27 cellular contexts compared by ENCODE assay signal in genomic region chr4:181810658-181811057, GRCh38.
"Had no signal": no experiment of that assay in that cellular context is flagged by ENCODE, and none has a peak within 500 bp of the region (broad histone marks: within the 10 kb centered on the region; RNA-seq: fewer than 3 reads in every experiment).

No MANE protein-coding gene starts in this region.

- H3K36me3 ChIP-seq: neural progenitor cell, ovary, spleen, stomach, thoracic aorta, thyroid gland, tibial nerve, upper lobe of right lung, uterus had no signal

- H3K27ac ChIP-seq: neural progenitor cell, ovary, parathyroid adenoma, psoas muscle, skin epidermis, spleen, stomach, thoracic aorta, thyroid gland, tibial nerve, upper lobe of right lung, uterus had no signal

- H3K9me3 Mint-ChIP-seq: nephron; stimulated activated naive CD8-positive, alpha-beta T cell treated with anti-CD3 and anti-CD28 coated beads, Interleukin-15, Interleukin-2, amounts not matched to agents 100 ng/mL and 50 ng/mL, for 24 hours; type B pancreatic cell had no signal

- H3K9me3 ChIP-seq: ovary, psoas muscle, spleen, stomach, thoracic aorta, thyroid gland, tibial nerve, upper lobe of right lung, uterus had no signal

- H3K36me3 Mint-ChIP-seq: natural killer cell; neural progenitor cell; stimulated activated effector memory CD8-positive, alpha-beta T cell treated with anti-CD3 and anti-CD28 coated beads, Interleukin-12 subunit alpha, Interleukin-12 subunit beta, amount 100 ng/mL, for 72 hours; stimulated activated naive B cell treated with anti-CD40 and anti-IgM and Interleukin-4, amounts not matched to agents 10 μg/mL and 1 μg/mL and 100 μg/mL, for 72 hours; type B pancreatic cell had no signal

- H2AFZ ChIP-seq: neural progenitor cell, parathyroid adenoma had no signal

- H3K4me1 Mint-ChIP-seq: naive thymus-derived CD4-positive, alpha-beta T cell; natural killer cell; nephron; stimulated activated effector memory CD8-positive, alpha-beta T cell treated with anti-CD3 and anti-CD28 coated beads, Interleukin-12 subunit alpha, Interleukin-12 subunit beta, amount 100 ng/mL, for 72 hours; stimulated activated naive B cell treated with anti-CD40 and anti-IgM and Interleukin-4, amounts not matched to agents 10 μg/mL and 1 μg/mL and 100 μg/mL, for 72 hours had no signal

- H3K27me3 Mint-ChIP-seq: naive thymus-derived CD4-positive, alpha-beta T cell; stimulated activated naive B cell treated with anti-CD40 and anti-IgM and Interleukin-4, amounts not matched to agents 10 μg/mL and 1 μg/mL and 100 μg/mL, for 72 hours; stimulated activated naive CD8-positive, alpha-beta T cell treated with anti-CD3 and anti-CD28 coated beads, Interleukin-15, Interleukin-2, amounts not matched to agents 100 ng/mL and 50 ng/mL, for 24 hours; type B pancreatic cell had no signal

- ATAC-seq: naive thymus-derived CD4-positive, alpha-beta T cell; natural killer cell; psoas muscle; right cardiac atrium; stimulated activated effector memory CD8-positive, alpha-beta T cell treated with anti-CD3 and anti-CD28 coated beads, Interleukin-12 subunit alpha, Interleukin-12 subunit beta, amount 100 ng/mL, for 72 hours; stimulated activated naive B cell treated with anti-CD40 and anti-IgM and Interleukin-4, amounts not matched to agents 10 μg/mL and 1 μg/mL and 100 μg/mL, for 72 hours; upper lobe of right lung had no signal

- H3K27me3 ChIP-seq: neural progenitor cell, ovary, spleen, stomach, thyroid gland, tibial nerve, upper lobe of right lung, uterus had no signal

- H3K9ac ChIP-seq: neural progenitor cell, parathyroid adenoma had no signal

- DNase-seq: naive thymus-derived CD4-positive, alpha-beta T cell; natural killer cell; occipital lobe; ovary; psoas muscle; right cardiac atrium; spleen; stimulated activated CD4-positive, alpha-beta T cell treated with anti-CD3 and anti-CD28 coated beads, Interleukin-12 subunit alpha, Interleukin-12 subunit beta, amount 100 ng/mL, for 4 hours; stimulated activated CD4-positive, alpha-beta T cell treated with anti-CD3 and anti-CD28 coated beads, Interleukin-2, amount 100 ng/mL, for 24 hours; stimulated activated CD4-positive, alpha-beta T cell treated with anti-CD3 and anti-CD28 coated beads, Interleukin-2, amount 100 ng/mL, for 48 hours; stimulated activated CD4-positive, alpha-beta T cell treated with anti-CD3 and anti-CD28 coated beads, Interleukin-4, amount 100 ng/mL, for 24 hours; stimulated activated naive B cell treated with anti-CD40 and anti-IgM and Interleukin-4, amounts not matched to agents 10 μg/mL and 1 μg/mL and 100 μg/mL, for 72 hours; stimulated activated naive CD4-positive, alpha-beta T cell treated with Interleukin-2 at 50 U/mL for 16 hours; stomach; thyroid gland; upper lobe of right lung; uterus had no signal

- H3K4me1 ChIP-seq: neural progenitor cell, parathyroid adenoma, psoas muscle, spleen, stomach, upper lobe of right lung, uterus had no signal

- H3K27ac Mint-ChIP-seq: naive thymus-derived CD4-positive, alpha-beta T cell; natural killer cell; nephron; neural progenitor cell; stimulated activated effector memory CD8-positive, alpha-beta T cell treated with anti-CD3 and anti-CD28 coated beads, Interleukin-12 subunit alpha, Interleukin-12 subunit beta, amount 100 ng/mL, for 72 hours; stimulated activated naive B cell treated with anti-CD40 and anti-IgM and Interleukin-4, amounts not matched to agents 10 μg/mL and 1 μg/mL and 100 μg/mL, for 72 hours; stimulated activated naive CD8-positive, alpha-beta T cell treated with anti-CD3 and anti-CD28 coated beads, Interleukin-15, Interleukin-2, amounts not matched to agents 100 ng/mL and 50 ng/mL, for 24 hours; type B pancreatic cell had no signal

- H3K4me3 ChIP-seq: neural progenitor cell, ovary, psoas muscle, skin epidermis, smooth muscle cell, spleen, stomach, thoracic aorta, thyroid gland, tibial nerve, upper lobe of right lung, uterus had no signal

- H3K4me2 ChIP-seq: neural progenitor cell, smooth muscle cell had no signal

- H3K4me3 Mint-ChIP-seq: naive thymus-derived CD4-positive, alpha-beta T cell; natural killer cell; nephron; neural progenitor cell; stimulated activated effector memory CD8-positive, alpha-beta T cell treated with anti-CD3 and anti-CD28 coated beads, Interleukin-12 subunit alpha, Interleukin-12 subunit beta, amount 100 ng/mL, for 72 hours; stimulated activated naive B cell treated with anti-CD40 and anti-IgM and Interleukin-4, amounts not matched to agents 10 μg/mL and 1 μg/mL and 100 μg/mL, for 72 hours; stimulated activated naive CD8-positive, alpha-beta T cell treated with anti-CD3 and anti-CD28 coated beads, Interleukin-15, Interleukin-2, amounts not matched to agents 100 ng/mL and 50 ng/mL, for 24 hours; type B pancreatic cell had no signal
